9 cellular contexts compared by ENCODE assay signal in genomic region chr9:109098221-109098959, GRCh38. TPM values are rescaled to one million over a fixed set of nuclear protein-coding genes. Genes with fewer than 3 reads are reported as not detected.
DNase-seq lines count a peak whose midpoint lies in the region; ATAC-seq, FAIRE-seq and TF ChIP-seq lines count a peak whose summit lies in the region.
"Had no signal": no experiment of that assay in that cellular context is flagged by ENCODE, and none has a peak within 500 bp of the region (broad histone marks: within the 10 kb centered on the region; RNA-seq: fewer than 3 reads in every experiment).

No MANE protein-coding gene starts in this region.

- peaks cover 4% of the 10 kb centered on the region for H3K9me3 Mint-ChIP-seq in activated CD8-positive, alpha-beta memory T cell treated with anti-CD3 and anti-CD28 coated beads, Interleukin-2, amount 10 ng/mL, durations not matched to agents 7 days and 5 days (ENCODE audit: low read depth)

- DNase-seq in activated CD8-positive, alpha-beta memory T cell treated with anti-CD3 and anti-CD28 coated beads, Interleukin-2, amount 10 ng/mL, durations not matched to agents 7 days and 5 days = no peak
- no peak for DNase-seq in activated CD8-positive, alpha-beta memory T cell treated with anti-CD3 and anti-CD28 coated beads for 24 hours
- peak; percentile 39 for DNase-seq in NCI-H2171 (lab: John Stamatoyannopoulos, UW)
- peak; percentile 40 for DNase-seq in cerebellar cortex (ENCODE audit: low spot score)
- DNase-seq in medulla oblongata (ENCODE audit: extremely low spot score) = peak; percentile 67
- DNase-seq in GM12892 (ENCODE audit: insufficient read length) = no peak
- DNase-seq: activated naive CD8-positive, alpha-beta T cell treated with anti-CD3 and anti-CD28 coated beads, Interleukin-2, amount 10 ng/mL, durations not matched to agents 7 days and 5 days had no signal

- TF ChIP-seq POLR2A in GM12892 (IDR thresholded peaks at IDR 0.05; ENCODE audit: low read depth, low read length) = no peak

- H3K27ac Mint-ChIP-seq in activated CD8-positive, alpha-beta memory T cell treated with anti-CD3 and anti-CD28 coated beads, Interleukin-2, amount 10 ng/mL, durations not matched to agents 7 days and 5 days = peak overlapping the region; percentile 54
- H3K27ac Mint-ChIP-seq: activated naive CD8-positive, alpha-beta T cell treated with anti-CD3 and anti-CD28 coated beads, Interleukin-2, amount 10 ng/mL, durations not matched to agents 7 days and 5 days had no signal

- peaks cover 62% of the 10 kb centered on the region for H3K36me3 Mint-ChIP-seq in activated CD8-positive, alpha-beta memory T cell treated with anti-CD3 and anti-CD28 coated beads, Interleukin-2, amount 10 ng/mL, durations not matched to agents 7 days and 5 days

- H3K4me3 Mint-ChIP-seq in activated CD8-positive, alpha-beta memory T cell treated with anti-CD3 and anti-CD28 coated beads, Interleukin-2, amount 10 ng/mL, durations not matched to agents 7 days and 5 days = no peak overlapping the region
- H3K4me3 Mint-ChIP-seq: activated naive CD8-positive, alpha-beta T cell treated with anti-CD3 and anti-CD28 coated beads, Interleukin-2, amount 10 ng/mL, durations not matched to agents 7 days and 5 days had no signal

- no peak for ATAC-seq in activated CD8-positive, alpha-beta memory T cell treated with anti-CD3 and anti-CD28 coated beads, Interleukin-2, amount 10 ng/mL, durations not matched to agents 7 days and 5 days
- no peak for ATAC-seq in GM21360 (IDR thresholded peaks at IDR 0.05; ENCODE audit: unreplicated experiment)
- no peak for ATAC-seq in activated CD4-positive, CD25-positive, alpha-beta regulatory T cell treated with anti-CD3 and anti-CD28 coated beads, Interleukin-2, amount 50 U/mL, for 24 hours

- FAIRE-seq in GM12892 (lab: Jason Lieb, UNC) = no peak

- CTCF ChIA-PET in activated CD8-positive, alpha-beta memory T cell treated with anti-CD3 and anti-CD28 coated beads, Interleukin-2, amount 10 ng/mL, durations not matched to agents 7 days and 5 days (lab: Charles Lee) = interaction anchor here (1.2 to 1.3 kb wide), 2 partner anchors 11 to 13 kb away, joined by 3 read pairs; no protein-coding TSS in a partner anchor

- no peaks in the 10 kb centered on the region for H3K27me3 Mint-ChIP-seq in activated CD8-positive, alpha-beta memory T cell treated with anti-CD3 and anti-CD28 coated beads, Interleukin-2, amount 10 ng/mL, durations not matched to agents 7 days and 5 days
- H3K27me3 Mint-ChIP-seq: activated naive CD8-positive, alpha-beta T cell treated with anti-CD3 and anti-CD28 coated beads, Interleukin-2, amount 10 ng/mL, durations not matched to agents 7 days and 5 days had no signal

- H3K4me1 Mint-ChIP-seq in activated CD8-positive, alpha-beta memory T cell treated with anti-CD3 and anti-CD28 coated beads, Interleukin-2, amount 10 ng/mL, durations not matched to agents 7 days and 5 days = peaks cover 65% of the 10 kb centered on the region

RNA-seq across cellular contexts. Expression of gene TMEM245, which starts 21.4 kb away (rescaled TPM):
- 10 to 100 TPM; 25.9 to 39.2 TPM for total RNA-seq in activated CD8-positive, alpha-beta memory T cell treated with anti-CD3 and anti-CD28 coated beads, Interleukin-2, amount 10 ng/mL, durations not matched to agents 7 days and 5 days
- 16.7 TPM for polyA plus RNA-seq in GM12892 (2012; ENCODE audit: missing spikeins)

Comparison
In these comparisons a context has a peak if more than half of its experiments do, and no peak if none do; other contexts are left out.
1. DNase-seq: peak in NCI-H2171 (single experiment), cerebellar cortex (single experiment) and medulla oblongata (single experiment); none in activated CD8-positive, alpha-beta memory T cell treated with anti-CD3 and anti-CD28 coated beads, Interleukin-2, amount 10 ng/mL, durations not matched to agents 7 days and 5 days (single experiment), activated CD8-positive, alpha-beta memory T cell treated with anti-CD3 and anti-CD28 coated beads for 24 hours (single experiment) and GM12892 (single experiment).